16 cellular contexts compared by ENCODE assay signal in genomic region chr4:144648042-144648441, GRCh38. TPM values are rescaled to one million over a fixed set of nuclear protein-coding genes. Genes with fewer than 3 reads are reported as not detected.
DNase-seq lines count a peak whose midpoint lies in the region; TF ChIP-seq lines count a peak whose summit lies in the region.
"Had no signal": no experiment of that assay in that cellular context is flagged by ENCODE, and none has a peak within 500 bp of the region (broad histone marks: within the 10 kb centered on the region; RNA-seq: fewer than 3 reads in every experiment).

No MANE protein-coding gene starts in this region.

- H4K20me1 ChIP-seq in Loucy (ENCODE audit: insufficient read depth, low read length, poor library complexity, severe bottlenecking): peaks cover 31% of the 10 kb centered on the region
- peaks cover 12% of the 10 kb centered on the region for H4K20me1 ChIP-seq in neural progenitor cell (ENCODE audit: low read depth)

- H3K4me3 Mint-ChIP-seq in neural progenitor cell: peak overlapping the region; percentile 92
- no peak overlapping the region for H3K4me3 Mint-ChIP-seq in activated CD4-positive, alpha-beta T cell treated with anti-CD3 and anti-CD28 coated beads, Interleukin-2, amount 10 ng/mL, durations not matched to agents 7 days and 5 days
- H3K4me3 Mint-ChIP-seq: activated CD8-positive, alpha-beta memory T cell treated with anti-CD3 and anti-CD28 coated beads, Interleukin-2, amount 10 ng/mL, durations not matched to agents 7 days and 5 days had no signal

- H3K4me2 ChIP-seq in Loucy (ENCODE audit: low read depth, low read length, poor library complexity, severe bottlenecking): peak overlapping the region; percentile 92
- peak overlapping the region; percentile 95 for H3K4me2 ChIP-seq in neural progenitor cell

- H3K9ac ChIP-seq in Loucy (ENCODE audit: low read depth, low read length, poor library complexity, severe bottlenecking) (peak overlapping the region; percentile 100), neural progenitor cell (no peak overlapping the region)

- DNase-seq in COLO829 (ENCODE audit: low spot score) (peak; percentile 36), fibroblast of the aortic adventitia (ENCODE audit: low read depth) (peak; percentile 38), neural progenitor cell (ENCODE audit: low spot score) (peak; percentile 28), A172 (ENCODE audit: low spot score) (no peak), HuH-7 (ENCODE audit: low spot score) (no peak)
- no peak for DNase-seq in activated CD4-positive, alpha-beta T cell treated with anti-CD3 and anti-CD28 coated beads, Interleukin-2, amount 10 ng/mL, durations not matched to agents 7 days and 5 days
- no peak for DNase-seq in activated naive CD4-positive, alpha-beta T cell (lab: John Stamatoyannopoulos, UW)
- DNase-seq: activated CD8-positive, alpha-beta memory T cell treated with anti-CD3 and anti-CD28 coated beads, Interleukin-2, amount 10 ng/mL, durations not matched to agents 7 days and 5 days; CD4-positive, CD25-positive, alpha-beta regulatory T cell; MG63; NCI-H2171 treated with DMSO at 0.1 percent for 48 hours; psoas muscle; stimulated activated CD4-positive, alpha-beta T cell treated with anti-CD3 and anti-CD28 coated beads, Interleukin-4, amount 100 ng/mL, for 24 hours had no signal

- H3K4me3 ChIP-seq in Loucy (ENCODE audit: low read length, poor library complexity, severe bottlenecking): peak overlapping the region; percentile 84
- peak overlapping the region; percentile 92 for H3K4me3 ChIP-seq in fibroblast of the aortic adventitia (ENCODE audit: low read depth, low read length)
- H3K4me3 ChIP-seq in neural progenitor cell: no peak overlapping the region
- H3K4me3 ChIP-seq: lung, MG63 had no signal

- peaks cover 8% of the 10 kb centered on the region for H3K27me3 ChIP-seq in Loucy (ENCODE audit: insufficient read depth, low read length, poor library complexity, severe bottlenecking)
- H3K27me3 ChIP-seq in neural progenitor cell: peaks cover 86% of the 10 kb centered on the region

- TF ChIP-seq CTCF in Loucy (conservative IDR thresholded peaks at IDR 0.05; ENCODE audit: low read length) (no peak), fibroblast of the aortic adventitia (IDR thresholded peaks at IDR 0.05; ENCODE audit: insufficient read depth, low read length) (no peak), neural progenitor cell (IDR thresholded peaks at IDR 0.05) (no peak)

- H3K9me3 Mint-ChIP-seq in neural progenitor cell: no peaks in the 10 kb centered on the region
- H3K9me3 Mint-ChIP-seq in activated CD4-positive, alpha-beta T cell treated with anti-CD3 and anti-CD28 coated beads, Interleukin-2, amount 10 ng/mL, durations not matched to agents 7 days and 5 days: no peaks in the 10 kb centered on the region
- H3K9me3 Mint-ChIP-seq: stimulated activated naive CD8-positive, alpha-beta T cell treated with anti-CD3 and anti-CD28 coated beads, Interleukin-15, Interleukin-2, amounts not matched to agents 100 ng/mL and 50 ng/mL, for 24 hours had no signal

- no peaks in the 10 kb centered on the region for H3K9me2 ChIP-seq in Loucy (replicated peaks; ENCODE audit: low read depth, low read length)

- H3K36me3 ChIP-seq in Loucy (ENCODE audit: insufficient read depth, low read length): peaks cover 18% of the 10 kb centered on the region; the same call in 1 of the 2 replicates
- H3K36me3 ChIP-seq in neural progenitor cell: no peaks in the 10 kb centered on the region
- H3K36me3 ChIP-seq: MG63 had no signal

- peaks cover 47% of the 10 kb centered on the region for H3K4me1 ChIP-seq in Loucy (ENCODE audit: insufficient read depth, low read length, poor library complexity, severe bottlenecking)
- peaks cover 33% of the 10 kb centered on the region for H3K4me1 ChIP-seq in neural progenitor cell

- H3K9me3 ChIP-seq in Loucy (ENCODE audit: insufficient read depth, low read depth, low read length): no peaks in the 10 kb centered on the region
- H3K9me3 ChIP-seq in neural progenitor cell (ENCODE audit: low read depth): no peaks in the 10 kb centered on the region
- H3K9me3 ChIP-seq: MG63, psoas muscle had no signal

- H3K27me3 Mint-ChIP-seq in neural progenitor cell (ENCODE audit: insufficient read depth, low read depth): peaks cover 13% of the 10 kb centered on the region
- H3K27me3 Mint-ChIP-seq in activated CD4-positive, alpha-beta T cell treated with anti-CD3 and anti-CD28 coated beads, Interleukin-2, amount 10 ng/mL, durations not matched to agents 7 days and 5 days: peaks cover 62% of the 10 kb centered on the region

- CTCF ChIA-PET in activated CD4-positive, alpha-beta T cell treated with anti-CD3 and anti-CD28 coated beads, Interleukin-2, amount 10 ng/mL, durations not matched to agents 7 days and 5 days (lab: Charles Lee): no interaction called here

- no peaks in the 10 kb centered on the region for H3K36me3 Mint-ChIP-seq in neural progenitor cell
- no peaks in the 10 kb centered on the region for H3K36me3 Mint-ChIP-seq in activated CD4-positive, alpha-beta T cell treated with anti-CD3 and anti-CD28 coated beads, Interleukin-2, amount 10 ng/mL, durations not matched to agents 7 days and 5 days (ENCODE audit: low read depth)
- H3K36me3 Mint-ChIP-seq: CD4-positive, CD25-positive, alpha-beta regulatory T cell had no signal

- H3K79me2 ChIP-seq in Loucy (ENCODE audit: insufficient read depth, low read length): peaks cover 98% of the 10 kb centered on the region
- H3K79me2 ChIP-seq in neural progenitor cell (ENCODE audit: low read depth): no peaks in the 10 kb centered on the region

- H3K27ac ChIP-seq in neural progenitor cell: no peak overlapping the region
- H3K27ac ChIP-seq: psoas muscle had no signal

- peaks cover 40% of the 10 kb centered on the region for H3K4me1 Mint-ChIP-seq in neural progenitor cell
- peaks cover 23% of the 10 kb centered on the region for H3K4me1 Mint-ChIP-seq in activated CD4-positive, alpha-beta T cell treated with anti-CD3 and anti-CD28 coated beads, Interleukin-2, amount 10 ng/mL, durations not matched to agents 7 days and 5 days

- H2AFZ ChIP-seq in Loucy (ENCODE audit: low read length) (no peak overlapping the region), neural progenitor cell (replicated peaks) (no peak overlapping the region)

- H3K27ac Mint-ChIP-seq in neural progenitor cell: no peak overlapping the region
- no peak overlapping the region for H3K27ac Mint-ChIP-seq in activated CD4-positive, alpha-beta T cell treated with anti-CD3 and anti-CD28 coated beads, Interleukin-2, amount 10 ng/mL, durations not matched to agents 7 days and 5 days
- H3K27ac Mint-ChIP-seq: activated CD8-positive, alpha-beta memory T cell treated with anti-CD3 and anti-CD28 coated beads, Interleukin-2, amount 10 ng/mL, durations not matched to agents 7 days and 5 days; CD4-positive, CD25-positive, alpha-beta regulatory T cell; stimulated activated naive CD8-positive, alpha-beta T cell treated with anti-CD3 and anti-CD28 coated beads, Interleukin-15, Interleukin-2, amounts not matched to agents 100 ng/mL and 50 ng/mL, for 24 hours had no signal

- POLR2A ChIA-PET in activated CD4-positive, alpha-beta T cell treated with anti-CD3 and anti-CD28 coated beads, Interleukin-2, amount 10 ng/mL, durations not matched to agents 7 days and 5 days (lab: Charles Lee): no interaction called here

- H3F3A ChIP-seq in Loucy (ENCODE audit: low read depth) (peaks cover 10% of the 10 kb centered on the region), neural progenitor cell (ENCODE audit: low read depth) (peaks cover 18% of the 10 kb centered on the region)

RNA-seq across cellular contexts. Expression of gene HHIP, which starts 2.1 kb away (rescaled TPM):
- total RNA-seq in fibroblast of the aortic adventitia (ENCODE audit: low replicate concordance): 3.8 and 16.0 TPM in 2 replicates
- not detected in 2 replicates for total RNA-seq in neural progenitor cell (ENCODE audit: low replicate concordance)
- 0.19 and 0.47 TPM in 2 replicates for total RNA-seq in A172 (2014; rRNA removed; shearing (Covaris generic))
- not detected for total RNA-seq in activated CD4-positive, alpha-beta T cell treated with anti-CD3 and anti-CD28 coated beads, Interleukin-2, amount 10 ng/mL, durations not matched to agents 7 days and 5 days
- total RNA-seq: activated CD8-positive, alpha-beta memory T cell treated with anti-CD3 and anti-CD28 coated beads, Interleukin-2, amount 10 ng/mL, durations not matched to agents 7 days and 5 days; CD4-positive, CD25-positive, alpha-beta regulatory T cell had no signal

Comparison
In these comparisons a context has a peak if more than half of its experiments do, and no peak if none do; other contexts are left out.
1. DNase-seq: peak in COLO829 (single experiment), fibroblast of the aortic adventitia (single experiment) and neural progenitor cell (single experiment); none in A172 (single experiment), activated CD4-positive, alpha-beta T cell treated with anti-CD3 and anti-CD28 coated beads, Interleukin-2, amount 10 ng/mL, durations not matched to agents 7 days and 5 days (single experiment), HuH-7 (single experiment) and activated naive CD4-positive, alpha-beta T cell (0 of 4).